19 cellular contexts compared by ENCODE assay signal in the genomic region with DNA sequence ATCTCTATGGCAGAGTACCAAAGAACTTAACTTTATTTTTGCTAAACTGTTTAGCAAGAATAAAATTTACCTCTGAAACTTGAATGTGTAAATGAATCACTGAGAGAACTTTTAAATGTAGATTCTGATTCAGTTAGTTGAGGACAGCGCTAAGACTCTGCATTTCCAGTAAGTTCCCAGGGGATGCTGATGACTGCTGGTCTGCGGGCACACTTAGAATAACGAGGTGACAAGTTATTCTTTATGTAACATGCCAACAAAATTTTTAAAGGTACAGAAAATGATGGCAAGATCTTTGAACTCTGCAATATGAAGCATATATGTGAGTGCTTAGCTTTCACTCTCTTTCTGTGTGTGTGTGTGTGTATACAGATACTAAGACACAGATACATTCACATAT. TPM values are rescaled to one million over a fixed set of nuclear protein-coding genes. Genes with fewer than 3 reads are reported as not detected.
DNase-seq lines count a peak whose midpoint lies in the region; ATAC-seq and TF ChIP-seq lines count a peak whose summit lies in the region.
"Had no signal": no experiment of that assay in that cellular context is flagged by ENCODE, and none has a peak within 500 bp of the region (broad histone marks: within the 10 kb centered on the region; RNA-seq: fewer than 3 reads in every experiment).

No MANE protein-coding gene starts in this region.

- H3K27me3 ChIP-seq in effector memory CD4-positive, alpha-beta T cell (replicated peaks; ENCODE audit: control insufficient read depth, insufficient read depth, low read length, poor library complexity, severe bottlenecking) = no peaks in the 10 kb centered on the region
- no peaks in the 10 kb centered on the region for H3K27me3 ChIP-seq in subcutaneous abdominal adipose tissue (ENCODE audit: control insufficient read depth in 5 of 5, insufficient read depth in 4 of 5, low read length in 5 of 5)
- H3K27me3 ChIP-seq: ascending aorta, stomach, upper lobe of left lung had no signal

- no peak for DNase-seq in stimulated activated naive CD8-positive, alpha-beta T cell treated with anti-CD3 and anti-CD28 coated beads, Interleukin-15, amount 100 ng/mL, for 72 hours
- DNase-seq in T-cell (no peak), endothelial cell (ENCODE audit: low spot score) (no peak)
- no peak for DNase-seq in effector memory CD4-positive, alpha-beta T cell
- DNase-seq in stimulated activated CD4-positive, alpha-beta T cell treated with anti-CD3 and anti-CD28 coated beads, Interleukin-2, amount 100 ng/mL, for 48 hours = no peak
- DNase-seq: AML-193; DMS153; effector CD4-positive, alpha-beta T cell; H7; NCI-H2171; NCI-H526 treated with DMSO at 0.1 percent for 48 hours; Right ventricle myocardium superior; stomach; upper lobe of left lung had no signal

- H3K36me3 Mint-ChIP-seq in stimulated activated naive CD8-positive, alpha-beta T cell treated with anti-CD3 and anti-CD28 coated beads, Interleukin-15, Interleukin-2, amounts not matched to agents 100 ng/mL and 50 ng/mL, for 24 hours (ENCODE audit: low read depth) = peaks cover 75% of the 10 kb centered on the region
- H3K36me3 Mint-ChIP-seq in T-cell (peaks cover 32% of the 10 kb centered on the region), endothelial cell (ENCODE audit: low read depth, unreplicated experiment) (peaks cover 28% of the 10 kb centered on the region)

- CTCF ChIA-PET in T-cell (lab: Charles Lee) = interaction anchor here in 1 of 2 donors (0.5 to 0.7 kb wide), 3 partner anchors 28 to 62 kb away, joined by 3 to 4 read pairs (median 3); no protein-coding TSS in a partner anchor

- H3K27ac Mint-ChIP-seq in stimulated activated naive CD8-positive, alpha-beta T cell treated with anti-CD3 and anti-CD28 coated beads, Interleukin-15, Interleukin-2, amounts not matched to agents 100 ng/mL and 50 ng/mL, for 24 hours = peak overlapping the region; percentile 88
- H3K27ac Mint-ChIP-seq in stimulated activated naive CD8-positive, alpha-beta T cell treated with anti-CD3 and anti-CD28 coated beads, Interleukin-15, amount 100 ng/mL, for 72 hours = peak overlapping the region in 1 of 2 donors; percentile 62
- peak overlapping the region; percentile 93 to 95 for H3K27ac Mint-ChIP-seq in T-cell
- H3K27ac Mint-ChIP-seq in endothelial cell (ENCODE audit: unreplicated experiment) = no peak overlapping the region

- no peak for ATAC-seq in stimulated activated naive CD8-positive, alpha-beta T cell treated with anti-CD3 and anti-CD28 coated beads, Interleukin-15, amount 100 ng/mL, for 72 hours
- ATAC-seq in T-cell (replicated peaks in 1 of 4) = no peak
- no peak for ATAC-seq in GM21515 (IDR thresholded peaks at IDR 0.05; ENCODE audit: unreplicated experiment)
- ATAC-seq: GM12878 had no signal

- no peak overlapping the region for H3K4me3 ChIP-seq in effector memory CD4-positive, alpha-beta T cell (ENCODE audit: insufficient read depth, low read depth, low read length, poor library complexity, severe bottlenecking)
- H3K4me3 ChIP-seq in subcutaneous abdominal adipose tissue (ENCODE audit: low read depth in 1 of 5, low read length in 5 of 5) = no peak overlapping the region
- H3K4me3 ChIP-seq: ascending aorta, GM12878, stomach, upper lobe of left lung had no signal

- H3K9me3 Mint-ChIP-seq in stimulated activated naive CD8-positive, alpha-beta T cell treated with anti-CD3 and anti-CD28 coated beads, Interleukin-15, Interleukin-2, amounts not matched to agents 100 ng/mL and 50 ng/mL, for 24 hours = no peaks in the 10 kb centered on the region
- no peaks in the 10 kb centered on the region for H3K9me3 Mint-ChIP-seq in stimulated activated naive CD8-positive, alpha-beta T cell treated with anti-CD3 and anti-CD28 coated beads, Interleukin-15, amount 100 ng/mL, for 72 hours
- no peaks in the 10 kb centered on the region for H3K9me3 Mint-ChIP-seq in T-cell
- H3K9me3 Mint-ChIP-seq in endothelial cell (ENCODE audit: unreplicated experiment) = no peaks in the 10 kb centered on the region

- POLR2A ChIA-PET in T-cell (lab: Charles Lee) = interaction anchor here in 1 of 2 donors (0.7 kb wide), 1 partner anchor 37 kb away, joined by 4 read pairs; no protein-coding TSS in a partner anchor

- H3K36me3 ChIP-seq in effector memory CD4-positive, alpha-beta T cell (ENCODE audit: control insufficient read depth, insufficient read depth, low read length) = no peaks in the 10 kb centered on the region
- peaks cover 14 to 25% (median 16%) of the 10 kb centered on the region in 5 donors for H3K36me3 ChIP-seq in subcutaneous abdominal adipose tissue (ENCODE audit: control insufficient read depth in 5 of 5, insufficient read depth in 5 of 5, low read length in 5 of 5)

- H3K27ac ChIP-seq in effector memory CD4-positive, alpha-beta T cell (ENCODE audit: insufficient read depth, low read length, poor library complexity, severe bottlenecking) = peak overlapping the region; percentile 23
- H3K27ac ChIP-seq in subcutaneous abdominal adipose tissue (ENCODE audit: low read depth, low read length) = peak overlapping the region; percentile 26
- H3K27ac ChIP-seq: stomach had no signal

- TF ChIP-seq CTCF in endothelial cell (IDR thresholded peaks at IDR 0.05; ENCODE audit: unreplicated experiment) = no peak

- H3K4me3 Mint-ChIP-seq in stimulated activated naive CD8-positive, alpha-beta T cell treated with anti-CD3 and anti-CD28 coated beads, Interleukin-15, Interleukin-2, amounts not matched to agents 100 ng/mL and 50 ng/mL, for 24 hours = peak overlapping the region; percentile 20
- H3K4me3 Mint-ChIP-seq in stimulated activated naive CD8-positive, alpha-beta T cell treated with anti-CD3 and anti-CD28 coated beads, Interleukin-15, amount 100 ng/mL, for 72 hours = peak overlapping the region in 1 of 2 donors; percentile 43
- H3K4me3 Mint-ChIP-seq in T-cell = peak overlapping the region in 1 of 3 donors; percentile 60
- no peak overlapping the region for H3K4me3 Mint-ChIP-seq in endothelial cell (ENCODE audit: unreplicated experiment)

- H3K27me3 Mint-ChIP-seq in stimulated activated naive CD8-positive, alpha-beta T cell treated with anti-CD3 and anti-CD28 coated beads, Interleukin-15, Interleukin-2, amounts not matched to agents 100 ng/mL and 50 ng/mL, for 24 hours = no peaks in the 10 kb centered on the region
- no peaks in the 10 kb centered on the region for H3K27me3 Mint-ChIP-seq in stimulated activated naive CD8-positive, alpha-beta T cell treated with anti-CD3 and anti-CD28 coated beads, Interleukin-15, amount 100 ng/mL, for 72 hours
- H3K27me3 Mint-ChIP-seq in T-cell (no peaks in the 10 kb centered on the region), endothelial cell (ENCODE audit: unreplicated experiment) (peaks cover 1% of the 10 kb centered on the region)

- no peak overlapping the region for H3K9ac ChIP-seq in subcutaneous abdominal adipose tissue (ENCODE audit: low read length in 5 of 5)

- H3K9me3 ChIP-seq in effector memory CD4-positive, alpha-beta T cell (ENCODE audit: control insufficient read depth, low read length) = no peaks in the 10 kb centered on the region
- no peaks in the 10 kb centered on the region for H3K9me3 ChIP-seq in subcutaneous abdominal adipose tissue (ENCODE audit: control insufficient read depth in 5 of 5, low read length in 5 of 5)
- H3K9me3 ChIP-seq: ascending aorta, stomach, upper lobe of left lung had no signal

- H3K4me1 Mint-ChIP-seq in stimulated activated naive CD8-positive, alpha-beta T cell treated with anti-CD3 and anti-CD28 coated beads, Interleukin-15, Interleukin-2, amounts not matched to agents 100 ng/mL and 50 ng/mL, for 24 hours (ENCODE audit: low read depth) = peaks cover 100% of the 10 kb centered on the region
- peaks cover 96% of the 10 kb centered on the region for H3K4me1 Mint-ChIP-seq in stimulated activated naive CD8-positive, alpha-beta T cell treated with anti-CD3 and anti-CD28 coated beads, Interleukin-15, amount 100 ng/mL, for 72 hours
- H3K4me1 Mint-ChIP-seq in T-cell (peaks cover 95 to 98% (median 97%) of the 10 kb centered on the region in 3 donors), endothelial cell (ENCODE audit: unreplicated experiment) (peaks cover 80% of the 10 kb centered on the region)

- peaks cover 70% of the 10 kb centered on the region for H3K4me1 ChIP-seq in effector memory CD4-positive, alpha-beta T cell (ENCODE audit: control insufficient read depth, insufficient read depth, low read length, poor library complexity, severe bottlenecking)
- peaks cover 8 to 70% (median 44%) of the 10 kb centered on the region in 5 donors for H3K4me1 ChIP-seq in subcutaneous abdominal adipose tissue (ENCODE audit: control insufficient read depth in 5 of 5, insufficient read depth in 5 of 5, low read length in 5 of 5)

RNA-seq across cellular contexts. Expression of gene TGFBR2, which starts 56.4 kb away (rescaled TPM):
- 100 to 1,000 TPM; 114 to 145 (median 127) TPM for total RNA-seq in T-cell
- total RNA-seq in endothelial cell (ENCODE audit: unreplicated experiment) = 68.7 TPM
